Comparison of ENCODE assay signal across 10 cellular contexts in the genomic region with DNA sequence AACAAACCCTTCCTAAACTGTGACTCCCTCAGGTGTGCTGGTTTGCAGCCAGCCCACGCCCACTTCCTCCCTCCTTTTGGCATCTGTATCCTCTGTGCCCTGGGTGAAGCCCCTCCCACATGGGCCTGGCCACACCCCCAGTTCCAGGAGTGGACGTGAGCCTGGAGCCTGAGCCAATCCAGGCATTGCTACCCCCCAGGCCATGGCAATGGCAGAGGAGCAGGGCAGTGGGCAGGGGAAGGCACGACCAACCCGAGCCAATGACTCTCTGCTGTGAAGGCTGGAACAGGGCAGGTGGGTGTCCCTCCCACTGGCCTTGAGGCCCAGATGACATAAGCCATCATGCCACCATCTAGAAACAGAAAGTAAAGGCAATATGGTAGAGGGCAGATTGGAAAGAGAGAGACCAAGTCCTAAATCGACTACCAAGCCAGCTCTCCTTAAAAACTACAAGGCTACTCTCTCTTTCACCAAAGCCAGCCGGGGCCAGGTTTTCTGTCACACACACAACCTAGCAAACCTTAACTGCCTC. TPM values are rescaled to one million over a fixed set of nuclear protein-coding genes. Genes with fewer than 3 reads are reported as not detected.
DNase-seq lines count a peak whose midpoint lies in the region; ATAC-seq and TF ChIP-seq lines count a peak whose summit lies in the region.
"Had no signal": no experiment of that assay in that cellular context is flagged by ENCODE, and none has a peak within 500 bp of the region (broad histone marks: within the 10 kb centered on the region; RNA-seq: fewer than 3 reads in every experiment).

No MANE protein-coding gene starts in this region.

- H3K27me3 ChIP-seq in mucosa of stomach (ENCODE audit: control insufficient read depth, insufficient read depth, low read length) = no peaks in the 10 kb centered on the region
- H3K27me3 ChIP-seq: cardiac muscle cell had no signal

- intact Hi-C loops in MCF 10A (cut with micrococcal nuclease) = no loop called here

- BruUV-seq in MCF 10A (replicated peaks; lab: Mats Ljungman, UMichigan) = no TSS peak

- H3K27ac Mint-ChIP-seq in MCF 10A (ENCODE audit: low read depth, unreplicated experiment) (no peak overlapping the region), immature natural killer cell (no peak overlapping the region)

- DNase-seq in Daoy (ENCODE audit: low read depth) (peak; percentile 65), MCF 10A (ENCODE audit: unreplicated experiment) (peak; percentile 35), UCSD-AML1 (lab: John Stamatoyannopoulos, UW; ENCODE audit: unreplicated experiment) (no peak), immature natural killer cell (no peak)
- DNase-seq: activated CD4-positive, alpha-beta T cell treated with anti-CD3 and anti-CD28 coated beads, Interleukin-2, amount 50 U/mL, for 48 hours had no signal

- H3K4me3 Mint-ChIP-seq in MCF 10A (ENCODE audit: unreplicated experiment) = no peak overlapping the region
- H3K4me3 Mint-ChIP-seq in immature natural killer cell = no peak overlapping the region

- no peaks in the 10 kb centered on the region for H3K36me3 ChIP-seq in mucosa of stomach (ENCODE audit: control insufficient read depth, insufficient read depth, low read length)
- H3K36me3 ChIP-seq: cardiac muscle cell had no signal

- no peaks in the 10 kb centered on the region for H3K9me3 ChIP-seq in mucosa of stomach (ENCODE audit: control insufficient read depth, low read length)

- peak; percentile 43 for ATAC-seq in HG02798 (IDR thresholded peaks at IDR 0.05; ENCODE audit: poor library complexity, unreplicated experiment)
- ATAC-seq in GM21390 (IDR thresholded peaks at IDR 0.05; ENCODE audit: unreplicated experiment) = no peak
- ATAC-seq in HG02884 (IDR thresholded peaks at IDR 0.05; ENCODE audit: unreplicated experiment) = no peak

- H3K9ac ChIP-seq in mucosa of stomach (ENCODE audit: low read length) = peak overlapping the region; percentile 19

- no peaks in the 10 kb centered on the region for H3K36me3 Mint-ChIP-seq in MCF 10A (ENCODE audit: insufficient read depth, unreplicated experiment)
- H3K36me3 Mint-ChIP-seq in immature natural killer cell = no peaks in the 10 kb centered on the region

- H3K4me1 Mint-ChIP-seq in MCF 10A (ENCODE audit: insufficient read depth, unreplicated experiment) = no peaks in the 10 kb centered on the region
- no peaks in the 10 kb centered on the region for H3K4me1 Mint-ChIP-seq in immature natural killer cell

- H3K9me3 Mint-ChIP-seq in MCF 10A (ENCODE audit: unreplicated experiment) = no peaks in the 10 kb centered on the region
- no peaks in the 10 kb centered on the region for H3K9me3 Mint-ChIP-seq in immature natural killer cell

- POLR2A ChIA-PET in MCF 10A (lab: Yijun Ruan, JAX) = no interaction called here

- no peak for TF ChIP-seq CTCF in MCF 10A (IDR thresholded peaks at IDR 0.05; ENCODE audit: unreplicated experiment)

- CTCF ChIA-PET in MCF 10A (lab: Yijun Ruan, JAX) = no interaction called here

- H3K4me3 ChIP-seq in mucosa of stomach (ENCODE audit: low read length) = no peak overlapping the region
- H3K4me3 ChIP-seq: cardiac muscle cell had no signal

- H3K27me3 Mint-ChIP-seq in MCF 10A (ENCODE audit: insufficient read depth, unreplicated experiment) (no peaks in the 10 kb centered on the region), immature natural killer cell (ENCODE audit: low read depth in 3 of 3) (peaks cover 3 to 5% (median 3%) of the 10 kb centered on the region in 3 donors)

- H3K4me1 ChIP-seq in mucosa of stomach (ENCODE audit: control insufficient read depth, insufficient read depth, low read length) = peaks cover 72% of the 10 kb centered on the region

RNA-seq across cellular contexts. Expression of a gene that starts 18.6 kb away (rescaled TPM):
- total RNA-seq in Daoy (2014; rRNA removed; shearing (Covaris generic)) = 3.4 and 7.9 TPM in 2 replicates
- 3.5 and 6.5 TPM in 2 replicates for total RNA-seq in MCF 10A (2022)
- polyA plus RNA-seq in immature natural killer cell = under 1 TPM in 2 of 3 donors, not detected in 1; 0.71 to 0.78 TPM

Comparison
In these comparisons a context has a peak if more than half of its experiments do, and no peak if none do; other contexts are left out.
1. DNase-seq: peak in Daoy (single experiment) and MCF 10A (single experiment); none in UCSD-AML1 (single experiment) and immature natural killer cell (0 of 3).